In genomic region chr1:40040511-40041465, GRCh38 we compare ENCODE assay signal across 8 cellular contexts.
DNase-seq lines count a peak whose midpoint lies in the region; ATAC-seq, FAIRE-seq and TF ChIP-seq lines count a peak whose summit lies in the region.

A gene with protein sequence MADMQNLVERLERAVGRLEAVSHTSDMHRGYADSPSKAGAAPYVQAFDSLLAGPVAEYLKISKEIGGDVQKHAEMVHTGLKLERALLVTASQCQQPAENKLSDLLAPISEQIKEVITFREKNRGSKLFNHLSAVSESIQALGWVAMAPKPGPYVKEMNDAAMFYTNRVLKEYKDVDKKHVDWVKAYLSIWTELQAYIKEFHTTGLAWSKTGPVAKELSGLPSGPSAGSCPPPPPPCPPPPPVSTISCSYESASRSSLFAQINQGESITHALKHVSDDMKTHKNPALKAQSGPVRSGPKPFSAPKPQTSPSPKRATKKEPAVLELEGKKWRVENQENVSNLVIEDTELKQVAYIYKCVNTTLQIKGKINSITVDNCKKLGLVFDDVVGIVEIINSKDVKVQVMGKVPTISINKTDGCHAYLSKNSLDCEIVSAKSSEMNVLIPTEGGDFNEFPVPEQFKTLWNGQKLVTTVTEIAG (plus strand): TSS chr1:40040729. CDS start chr1:40059347, 18,618 bp downstream.

- peak; percentile 83 for TF ChIP-seq POLR2A in H54 (IDR thresholded peaks at IDR 0.05; ENCODE audit: low read depth, low read length)

- no peak for TF ChIP-seq CTCF in Loucy (conservative IDR thresholded peaks at IDR 0.05; ENCODE audit: low read length)
- TF ChIP-seq CTCF in fibroblast of pulmonary artery (IDR thresholded peaks at IDR 0.05; ENCODE audit: low read length, missing control alignments), result no peak
- TF ChIP-seq CTCF in nephron (IDR thresholded peaks at IDR 0.05; ENCODE audit: unreplicated experiment in 3 of 3), result no peak

- H3K9me2 ChIP-seq in Loucy (replicated peaks; ENCODE audit: low read depth, low read length), result no peaks in the 10 kb centered on the region

- H3K36me3 ChIP-seq in Loucy (ENCODE audit: insufficient read depth, low read length), result no peaks in the 10 kb centered on the region

- H3K4me3 ChIP-seq in Loucy (ENCODE audit: low read length, poor library complexity, severe bottlenecking) (peak within 1 kb of the TSS; percentile 97), fibroblast of pulmonary artery (replicated peaks; ENCODE audit: low read depth, low read length) (peak within 1 kb of the TSS; percentile 83)

- H3K27me3 Mint-ChIP-seq in nephron (ENCODE audit: low read depth), result no peaks in the 10 kb centered on the region
- H3K27me3 Mint-ChIP-seq in stimulated activated naive CD8-positive, alpha-beta T cell treated with anti-CD3 and anti-CD28 coated beads, Interleukin-15, amount 100 ng/mL, for 72 hours, result no peaks in the 10 kb centered on the region

- peaks cover 40% of the 10 kb centered on the region for H4K20me1 ChIP-seq in Loucy (ENCODE audit: insufficient read depth, low read length, poor library complexity, severe bottlenecking)

- H2AFZ ChIP-seq in Loucy (ENCODE audit: low read length), result peak within 1 kb of the TSS; percentile 88

- H3K4me2 ChIP-seq in Loucy (ENCODE audit: low read depth, low read length, poor library complexity, severe bottlenecking), result peak within 1 kb of the TSS; percentile 99

- DNase-seq in EL (peak; percentile 99), H54 (ENCODE audit: insufficient read length, low spot score) (peak; percentile 94), SHP77 treated with DMSO at 0.1 percent for 48 hours (lab: John Stamatoyannopoulos, UW) (peak; percentile 93), fibroblast of pulmonary artery (ENCODE audit: low read depth) (peak; percentile 98)
- peak; percentile 100 for DNase-seq in activated effector memory CD4-positive, alpha-beta T cell treated with anti-CD3 and anti-CD28 coated beads, Interleukin-2, amount 50 U/mL, for 16 hours
- peak; percentile 100 for DNase-seq in stimulated activated naive CD8-positive, alpha-beta T cell treated with anti-CD3 and anti-CD28 coated beads, Interleukin-15, amount 100 ng/mL, for 72 hours

- H3K4me3 Mint-ChIP-seq in nephron, result peak within 1 kb of the TSS; percentile 97 to 98 (median 98)
- H3K4me3 Mint-ChIP-seq in stimulated activated naive CD8-positive, alpha-beta T cell treated with anti-CD3 and anti-CD28 coated beads, Interleukin-15, amount 100 ng/mL, for 72 hours, result peak within 1 kb of the TSS; percentile 85 to 89

- peak; percentile 90 for ATAC-seq in stimulated activated naive CD8-positive, alpha-beta T cell treated with anti-CD3 and anti-CD28 coated beads, Interleukin-15, amount 100 ng/mL, for 72 hours

- peak; percentile 80 for FAIRE-seq in H54 (lab: Jason Lieb, UNC)

- no peaks in the 10 kb centered on the region for H3K9me3 Mint-ChIP-seq in nephron
- H3K9me3 Mint-ChIP-seq in stimulated activated naive CD8-positive, alpha-beta T cell treated with anti-CD3 and anti-CD28 coated beads, Interleukin-15, amount 100 ng/mL, for 72 hours, result no peaks in the 10 kb centered on the region

- H3K9me3 ChIP-seq in Loucy (ENCODE audit: insufficient read depth, low read depth, low read length), result no peaks in the 10 kb centered on the region

- H3K9ac ChIP-seq in Loucy (ENCODE audit: low read depth, low read length, poor library complexity, severe bottlenecking), result peak within 1 kb of the TSS; percentile 99

- H3K4me1 Mint-ChIP-seq in nephron, result peaks cover 54% of the 10 kb centered on the region
- peaks cover 67% of the 10 kb centered on the region for H3K4me1 Mint-ChIP-seq in stimulated activated naive CD8-positive, alpha-beta T cell treated with anti-CD3 and anti-CD28 coated beads, Interleukin-15, amount 100 ng/mL, for 72 hours

- peaks cover 5% of the 10 kb centered on the region for H3K27me3 ChIP-seq in Loucy (ENCODE audit: insufficient read depth, low read length, poor library complexity, severe bottlenecking)

- peak within 1 kb of the TSS; percentile 99 for H3K27ac Mint-ChIP-seq in nephron
- H3K27ac Mint-ChIP-seq in stimulated activated naive CD8-positive, alpha-beta T cell treated with anti-CD3 and anti-CD28 coated beads, Interleukin-15, amount 100 ng/mL, for 72 hours, result peak within 1 kb of the TSS; percentile 95 to 97

- peaks cover 50% of the 10 kb centered on the region for H3K4me1 ChIP-seq in Loucy (ENCODE audit: insufficient read depth, low read length, poor library complexity, severe bottlenecking)

- peaks cover 10% of the 10 kb centered on the region for H3F3A ChIP-seq in Loucy (ENCODE audit: low read depth)

- peaks cover 9% of the 10 kb centered on the region for H3K36me3 Mint-ChIP-seq in nephron (ENCODE audit: low read depth)

- H3K79me2 ChIP-seq in Loucy (ENCODE audit: insufficient read depth, low read length), result peaks cover 52% of the 10 kb centered on the region

Comparison
In these comparisons a context has a peak if more than half of its experiments do, and no peak if none do; other contexts are left out.
1. Peak in every context shown above with its lines: DNase-seq, ATAC-seq and H3K4me3 ChIP-seq.